ENCODE assay signal across 8 cellular contexts in genomic region chr16:10039220-10040096, GRCh38.
DNase-seq lines count a peak whose midpoint lies in the region; ATAC-seq and TF ChIP-seq lines count a peak whose summit lies in the region.

No MANE protein-coding gene starts in this region.

- H3K27me3 Mint-ChIP-seq in activated naive CD4-positive, alpha-beta T cell treated with anti-CD3 and anti-CD28 coated beads for 36 hours (ENCODE audit: low read depth): peaks cover 11% of the 10 kb centered on the region

- BruUV-seq in PC-9 (replicated peaks; lab: Mats Ljungman, UMichigan) (no TSS peak), PC-3 (replicated peaks; lab: Mats Ljungman, UMichigan) (no TSS peak)

- no peaks in the 10 kb centered on the region for H3K36me3 Mint-ChIP-seq in activated naive CD4-positive, alpha-beta T cell treated with anti-CD3 and anti-CD28 coated beads for 36 hours (ENCODE audit: low read depth)

- no peak for ATAC-seq in PC-3

- H3K4me1 Mint-ChIP-seq in activated naive CD4-positive, alpha-beta T cell treated with anti-CD3 and anti-CD28 coated beads for 36 hours (ENCODE audit: low read depth): peaks cover 3% of the 10 kb centered on the region

- H3K79me2 ChIP-seq in PC-9 (ENCODE audit: low read depth) (no peaks in the 10 kb centered on the region), PC-3 (ENCODE audit: low read length) (no peaks in the 10 kb centered on the region)

- intact Hi-C loops in PC-9 (cut with micrococcal nuclease; ENCODE audit: unreplicated experiment): no loop called here
- intact Hi-C loops in activated naive CD4-positive, alpha-beta T cell treated with anti-CD3 and anti-CD28 coated beads for 36 hours (cut with micrococcal nuclease): no loop called here
- intact Hi-C loops in PC-3 (cut with micrococcal nuclease): no loop called here

- H3F3A ChIP-seq in PC-9 (ENCODE audit: insufficient read depth, low read depth) (no peaks in the 10 kb centered on the region), PC-3 (ENCODE audit: low read length, unreplicated experiment) (no peaks in the 10 kb centered on the region)

- H3K4me1 ChIP-seq in BE2C (no peaks in the 10 kb centered on the region), PC-9 (replicated peaks; ENCODE audit: insufficient read depth) (no peaks in the 10 kb centered on the region), PC-3 (ENCODE audit: insufficient read depth, low read length) (no peaks in the 10 kb centered on the region)

- H3K36me3 ChIP-seq in BE2C (no peaks in the 10 kb centered on the region), PC-9 (ENCODE audit: low read depth) (no peaks in the 10 kb centered on the region), PC-3 (ENCODE audit: low read depth, low read length) (no peaks in the 10 kb centered on the region)

- DNase-seq in BE2C: peak; percentile 20
- peak; percentile 3 for DNase-seq in KBM-7
- no peak for DNase-seq in epithelial cell of proximal tubule (ENCODE audit: low read depth)
- DNase-seq in middle frontal gyrus (ENCODE audit: extremely low spot score, low spot score): peak; percentile 53
- DNase-seq in PC-9: no peak
- no peak for DNase-seq in activated naive CD4-positive, alpha-beta T cell treated with anti-CD3 and anti-CD28 coated beads for 36 hours
- no peak for DNase-seq in COLO829 (ENCODE audit: low spot score)
- DNase-seq in PC-3: no peak

- no peaks in the 10 kb centered on the region for H3K9me2 ChIP-seq in PC-9 (ENCODE audit: insufficient read depth)
- no peaks in the 10 kb centered on the region for H3K9me2 ChIP-seq in PC-3 (replicated peaks; ENCODE audit: low read length)

- H3K27ac Mint-ChIP-seq in activated naive CD4-positive, alpha-beta T cell treated with anti-CD3 and anti-CD28 coated beads for 36 hours: no peak overlapping the region

- POLR2A ChIA-PET in PC-9 (lab: Charles Lee; ENCODE audit: unreplicated experiment) (no interaction called here), PC-3 (lab: Charles Lee; ENCODE audit: unreplicated experiment) (no interaction called here)

- TF ChIP-seq CTCF in BE2C (IDR thresholded peaks at IDR 0.05; ENCODE audit: low read depth, low read length) (peak; percentile 5; the same call in 1 of the 2 replicates), epithelial cell of proximal tubule (conservative IDR thresholded peaks at IDR 0.05; ENCODE audit: low read depth, low read length) (peak; percentile 43), PC-9 (conservative IDR thresholded peaks at IDR 0.05) (no peak), PC-3 (conservative IDR thresholded peaks at IDR 0.05; ENCODE audit: low read depth, low read length) (no peak)

- H3K9me3 Mint-ChIP-seq in activated naive CD4-positive, alpha-beta T cell treated with anti-CD3 and anti-CD28 coated beads for 36 hours: no peaks in the 10 kb centered on the region

- no peak overlapping the region for H3K9ac ChIP-seq in PC-3 (ENCODE audit: low read length)

- H2AFZ ChIP-seq in PC-9 (no peak overlapping the region), PC-3 (ENCODE audit: low read length) (no peak overlapping the region)

- no peaks in the 10 kb centered on the region for H3K9me3 ChIP-seq in BE2C
- H3K9me3 ChIP-seq in PC-9 (ENCODE audit: insufficient read depth, low read depth): no peaks in the 10 kb centered on the region
- H3K9me3 ChIP-seq in PC-3 (ENCODE audit: low read length): no peaks in the 10 kb centered on the region

- CTCF ChIA-PET in PC-9 (lab: Charles Lee): no interaction called here
- CTCF ChIA-PET in activated naive CD4-positive, alpha-beta T cell treated with anti-CD3 and anti-CD28 coated beads for 36 hours (lab: Charles Lee): no interaction called here
- CTCF ChIA-PET in PC-3 (lab: Charles Lee): no interaction called here

- H3K27ac ChIP-seq in PC-9 (no peak overlapping the region), PC-3 (ENCODE audit: low read length) (no peak overlapping the region)

- H3K27me3 ChIP-seq in BE2C (no peaks in the 10 kb centered on the region), PC-9 (ENCODE audit: insufficient read depth, low read depth) (peaks cover 25% of the 10 kb centered on the region; the same call in 1 of the 2 replicates), PC-3 (ENCODE audit: low read length) (peaks cover 30% of the 10 kb centered on the region)

- no peak overlapping the region for H3K4me3 Mint-ChIP-seq in activated naive CD4-positive, alpha-beta T cell treated with anti-CD3 and anti-CD28 coated beads for 36 hours

- H4K20me1 ChIP-seq in PC-9 (ENCODE audit: insufficient read depth) (no peaks in the 10 kb centered on the region), PC-3 (ENCODE audit: low read length) (no peaks in the 10 kb centered on the region)

- in situ Hi-C loops in KBM-7 (cut with MboI; ENCODE audit: low pct_unique_long_range_greater_than_20kb, low sequenced_read_pairs): no loop called here

- H3K4me2 ChIP-seq in PC-9 (no peak overlapping the region), PC-3 (ENCODE audit: low read length) (no peak overlapping the region)

- H3K4me3 ChIP-seq in BE2C (ENCODE audit: low read depth, low read length): peak overlapping the region; percentile 23
- H3K4me3 ChIP-seq in epithelial cell of proximal tubule (ENCODE audit: low read depth, low read length): no peak overlapping the region
- no peak overlapping the region for H3K4me3 ChIP-seq in PC-9
- H3K4me3 ChIP-seq in PC-3 (ENCODE audit: low read length): no peak overlapping the region

Comparison
In these comparisons a context has a peak if more than half of its experiments do, and no peak if none do; other contexts are left out.
1. DNase-seq: peak in BE2C (single experiment), KBM-7 (single experiment) and middle frontal gyrus (single experiment); none in epithelial cell of proximal tubule (single experiment), PC-9 (0 of 2), activated naive CD4-positive, alpha-beta T cell treated with anti-CD3 and anti-CD28 coated beads for 36 hours (single experiment), COLO829 (single experiment) and PC-3 (single experiment).
2. CTCF ChIP-seq: peak in BE2C (single experiment) and epithelial cell of proximal tubule (single experiment); none in PC-9 (single experiment) and PC-3 (single experiment).